ENCODE assay signal across 8 cellular contexts in genomic region chr4:42995343-42995944, GRCh38.
DNase-seq lines count a peak whose midpoint lies in the region; ATAC-seq, FAIRE-seq and TF ChIP-seq lines count a peak whose summit lies in the region.

No MANE protein-coding gene starts in this region.

- CTCF ChIA-PET in activated naive CD4-positive, alpha-beta T cell treated with anti-CD3 and anti-CD28 coated beads for 36 hours (lab: Charles Lee): interaction anchor here (0.6 to 0.7 kb wide), 3 partner anchors 15 to 161 kb away, joined by 3 to 4 read pairs (median 3); no protein-coding TSS in a partner anchor

- H3K9me3 Mint-ChIP-seq in nephron progenitor cell: peaks cover 12% of the 10 kb centered on the region
- H3K9me3 Mint-ChIP-seq in activated naive CD4-positive, alpha-beta T cell treated with anti-CD3 and anti-CD28 coated beads for 36 hours: peaks cover 6% of the 10 kb centered on the region

- H3K27ac ChIP-seq in vagina: no peak overlapping the region

- no peak overlapping the region for H3K27ac Mint-ChIP-seq in nephron progenitor cell
- H3K27ac Mint-ChIP-seq in activated naive CD4-positive, alpha-beta T cell treated with anti-CD3 and anti-CD28 coated beads for 36 hours: no peak overlapping the region

- no peak overlapping the region for H3K4me3 ChIP-seq in AG09309 (ENCODE audit: control insufficient read depth, low read depth, low read length)
- no peak overlapping the region for H3K4me3 ChIP-seq in choroid plexus epithelial cell (ENCODE audit: low read depth, low read length)
- H3K4me3 ChIP-seq in vagina: no peak overlapping the region

- H3K27me3 Mint-ChIP-seq in nephron progenitor cell (ENCODE audit: low read depth, poor library complexity): no peaks in the 10 kb centered on the region
- no peaks in the 10 kb centered on the region for H3K27me3 Mint-ChIP-seq in activated naive CD4-positive, alpha-beta T cell treated with anti-CD3 and anti-CD28 coated beads for 36 hours (ENCODE audit: low read depth)

- H3K27me3 ChIP-seq in vagina: no peaks in the 10 kb centered on the region

- no peak for DNase-seq in AG09309 (ENCODE audit: low read depth)
- peak; percentile 3 for DNase-seq in GM18507 (ENCODE audit: extremely low spot score, insufficient read length, low read depth)
- peak; percentile 67 for DNase-seq in NCI-H2171 treated with DMSO at 0.1 percent for 48 hours (lab: John Stamatoyannopoulos, UW)
- peak; percentile 38 for DNase-seq in choroid plexus epithelial cell (ENCODE audit: low read depth)
- DNase-seq in nephron progenitor cell: peak; percentile 5
- DNase-seq in activated naive CD4-positive, alpha-beta T cell treated with anti-CD3 and anti-CD28 coated beads for 36 hours: no peak
- no peak for DNase-seq in vagina (ENCODE audit: extremely low spot score in 2 of 2)

- TF ChIP-seq CTCF in AG09309 (IDR thresholded peaks at IDR 0.05; ENCODE audit: control insufficient read depth, insufficient read depth, low read depth, low read length, missing control alignments) (peak; percentile 29), choroid plexus epithelial cell (conservative IDR thresholded peaks at IDR 0.05; ENCODE audit: low read depth, low read length) (peak; percentile 60), nephron progenitor cell (IDR thresholded peaks at IDR 0.05) (peak; percentile 79), vagina (IDR thresholded peaks at IDR 0.05) (no peak)

- H3K36me3 ChIP-seq in vagina: no peaks in the 10 kb centered on the region

- intact Hi-C loops in activated naive CD4-positive, alpha-beta T cell treated with anti-CD3 and anti-CD28 coated beads for 36 hours (cut with micrococcal nuclease): loop anchor here (1.0 to 5.0 kb wide), 2 partner anchors 137 to 1634 kb away; no protein-coding TSS in a partner anchor
- intact Hi-C loops in vagina (cut with DNase I): no loop called here

- no peaks in the 10 kb centered on the region for H3K4me1 ChIP-seq in vagina

- TF ChIP-seq POLR2A in vagina (IDR thresholded peaks at IDR 0.05): no peak

- H3K4me3 Mint-ChIP-seq in nephron progenitor cell: no peak overlapping the region
- no peak overlapping the region for H3K4me3 Mint-ChIP-seq in activated naive CD4-positive, alpha-beta T cell treated with anti-CD3 and anti-CD28 coated beads for 36 hours

- H3K4me1 Mint-ChIP-seq in nephron progenitor cell: no peaks in the 10 kb centered on the region
- no peaks in the 10 kb centered on the region for H3K4me1 Mint-ChIP-seq in activated naive CD4-positive, alpha-beta T cell treated with anti-CD3 and anti-CD28 coated beads for 36 hours (ENCODE audit: low read depth)

- peak; percentile 64 for ATAC-seq in HG02970 (IDR thresholded peaks at IDR 0.05; ENCODE audit: low FRiP score, unreplicated experiment)

- FAIRE-seq in GM18507 (lab: Jason Lieb, UNC): peak; percentile 60

- no peaks in the 10 kb centered on the region for H3K9me3 ChIP-seq in vagina

- H3K36me3 Mint-ChIP-seq in nephron progenitor cell (ENCODE audit: low read depth): no peaks in the 10 kb centered on the region
- no peaks in the 10 kb centered on the region for H3K36me3 Mint-ChIP-seq in activated naive CD4-positive, alpha-beta T cell treated with anti-CD3 and anti-CD28 coated beads for 36 hours (ENCODE audit: low read depth)

Comparison
In these comparisons a context has a peak if more than half of its experiments do, and no peak if none do; other contexts are left out.
1. DNase-seq: peak in GM18507 (single experiment), NCI-H2171 treated with DMSO at 0.1 percent for 48 hours (single experiment), choroid plexus epithelial cell (single experiment) and nephron progenitor cell (single experiment); none in AG09309 (single experiment), activated naive CD4-positive, alpha-beta T cell treated with anti-CD3 and anti-CD28 coated beads for 36 hours (single experiment) and vagina (0 of 2).
2. CTCF ChIP-seq: peak in AG09309 (single experiment), choroid plexus epithelial cell (single experiment) and nephron progenitor cell (single experiment); none in vagina (0 of 3).